9 cellular contexts compared by ENCODE assay signal in genomic region chr1:48061162-48062136, GRCh38.
A peak's percentile ranks its signal among the peaks of the same experiment; 100 is the strongest.
DNase-seq lines count a peak whose midpoint lies in the region; ATAC-seq and TF ChIP-seq lines count a peak whose summit lies in the region.
"Had no signal": no experiment of that assay in that cellular context is flagged by ENCODE, and none has a peak within 500 bp of the region (broad histone marks: within the 10 kb centered on the region; RNA-seq: fewer than 3 reads in every experiment).

No MANE protein-coding gene starts in this region.

- CTCF ChIA-PET in PC-9 (lab: Charles Lee): no interaction called here

- H3K4me3 ChIP-seq in Jurkat, Clone E6-1 (ENCODE audit: low read length): no peak overlapping the region
- H3K4me3 ChIP-seq in PC-9: no peak overlapping the region

- H3K27ac ChIP-seq in PC-9: no peak overlapping the region

- H3K9me3 ChIP-seq in PC-9 (ENCODE audit: insufficient read depth, low read depth): no peaks in the 10 kb centered on the region

- H3K27me3 ChIP-seq in PC-9 (ENCODE audit: insufficient read depth, low read depth): no peaks in the 10 kb centered on the region

- ATAC-seq in GM21367 (IDR thresholded peaks at IDR 0.05; ENCODE audit: unreplicated experiment): peak; percentile 72

- intact Hi-C loops in PC-9 (cut with micrococcal nuclease; ENCODE audit: unreplicated experiment): loop anchor here (2.0 kb wide), 1 partner anchor 323 kb away; no protein-coding TSS in a partner anchor
- intact Hi-C loops in activated T-helper 1 cell treated with anti-CD3 and anti-CD28 coated beads, Interleukin-12 subunit alpha, Interleukin-12 subunit beta, Interleukin-2, Interleukin-4 antibody, amounts not matched to agents 30 ng/mL and 10 ng/mL and 1 ng/mL, durations not matched to agents 14 hours and 24 hours and 36 hours (cut with micrococcal nuclease): no loop called here

- no peaks in the 10 kb centered on the region for H3K4me1 ChIP-seq in PC-9 (replicated peaks; ENCODE audit: insufficient read depth)

- H3K4me2 ChIP-seq in PC-9: no peak overlapping the region

- H3K4me1 Mint-ChIP-seq in activated T-helper 1 cell treated with anti-CD3 and anti-CD28 coated beads, Interleukin-12 subunit alpha, Interleukin-12 subunit beta, Interleukin-2, Interleukin-4 antibody, amounts not matched to agents 30 ng/mL and 10 ng/mL and 1 ng/mL, durations not matched to agents 14 hours and 24 hours and 36 hours (ENCODE audit: low read depth): no peaks in the 10 kb centered on the region
- H3K4me1 Mint-ChIP-seq: activated naive CD8-positive, alpha-beta T cell treated with anti-CD3 and anti-CD28 coated beads, Interleukin-2, amount 10 ng/mL, durations not matched to agents 7 days and 5 days had no signal

- TF ChIP-seq CTCF in PC-9 (conservative IDR thresholded peaks at IDR 0.05): peak; percentile 68

- H3K36me3 Mint-ChIP-seq in activated T-helper 1 cell treated with anti-CD3 and anti-CD28 coated beads, Interleukin-12 subunit alpha, Interleukin-12 subunit beta, Interleukin-2, Interleukin-4 antibody, amounts not matched to agents 30 ng/mL and 10 ng/mL and 1 ng/mL, durations not matched to agents 14 hours and 24 hours and 36 hours (ENCODE audit: low read depth): no peaks in the 10 kb centered on the region
- H3K36me3 Mint-ChIP-seq: activated naive CD8-positive, alpha-beta T cell treated with anti-CD3 and anti-CD28 coated beads, Interleukin-2, amount 10 ng/mL, durations not matched to agents 7 days and 5 days had no signal

- no peak overlapping the region for H3K27ac Mint-ChIP-seq in activated T-helper 1 cell treated with anti-CD3 and anti-CD28 coated beads, Interleukin-12 subunit alpha, Interleukin-12 subunit beta, Interleukin-2, Interleukin-4 antibody, amounts not matched to agents 30 ng/mL and 10 ng/mL and 1 ng/mL, durations not matched to agents 14 hours and 24 hours and 36 hours
- H3K27ac Mint-ChIP-seq: activated naive CD8-positive, alpha-beta T cell treated with anti-CD3 and anti-CD28 coated beads, Interleukin-2, amount 10 ng/mL, durations not matched to agents 7 days and 5 days had no signal

- H3F3A ChIP-seq in PC-9 (ENCODE audit: insufficient read depth, low read depth): no peaks in the 10 kb centered on the region

- no peaks in the 10 kb centered on the region for H3K27me3 Mint-ChIP-seq in activated T-helper 1 cell treated with anti-CD3 and anti-CD28 coated beads, Interleukin-12 subunit alpha, Interleukin-12 subunit beta, Interleukin-2, Interleukin-4 antibody, amounts not matched to agents 30 ng/mL and 10 ng/mL and 1 ng/mL, durations not matched to agents 14 hours and 24 hours and 36 hours (ENCODE audit: insufficient read depth)

- DNase-seq in EH (ENCODE audit: low read depth): peak; percentile 51
- DNase-seq in Jurkat, Clone E6-1 (ENCODE audit: low read depth, low spot score): peak; percentile 39
- DNase-seq in PC-9: peak in 1 of 2 experiments; percentile 7
- DNase-seq in ecto neural progenitor cell (ENCODE audit: low spot score): peak; percentile 59
- peak; percentile 88 for DNase-seq in medulla oblongata (ENCODE audit: extremely low spot score)
- no peak for DNase-seq in GF-D8 (lab: John Stamatoyannopoulos, UW)
- DNase-seq in activated T-helper 1 cell treated with anti-CD3 and anti-CD28 coated beads, Interleukin-12 subunit alpha, Interleukin-12 subunit beta, Interleukin-2, Interleukin-4 antibody, amounts not matched to agents 30 ng/mL and 10 ng/mL and 1 ng/mL, durations not matched to agents 14 hours and 24 hours and 36 hours (ENCODE audit: low spot score): no peak
- DNase-seq: activated naive CD8-positive, alpha-beta T cell treated with anti-CD3 and anti-CD28 coated beads, Interleukin-2, amount 10 ng/mL, durations not matched to agents 7 days and 5 days had no signal

- no peaks in the 10 kb centered on the region for H4K20me1 ChIP-seq in PC-9 (ENCODE audit: insufficient read depth)

- BruUV-seq in PC-9 (replicated peaks; lab: Mats Ljungman, UMichigan): no TSS peak

- POLR2A ChIA-PET in PC-9 (lab: Charles Lee; ENCODE audit: unreplicated experiment): no interaction called here

- no peaks in the 10 kb centered on the region for H3K9me2 ChIP-seq in PC-9 (ENCODE audit: insufficient read depth)

- no peak overlapping the region for H2AFZ ChIP-seq in PC-9

- H3K4me3 Mint-ChIP-seq in activated T-helper 1 cell treated with anti-CD3 and anti-CD28 coated beads, Interleukin-12 subunit alpha, Interleukin-12 subunit beta, Interleukin-2, Interleukin-4 antibody, amounts not matched to agents 30 ng/mL and 10 ng/mL and 1 ng/mL, durations not matched to agents 14 hours and 24 hours and 36 hours: no peak overlapping the region
- H3K4me3 Mint-ChIP-seq: activated naive CD8-positive, alpha-beta T cell treated with anti-CD3 and anti-CD28 coated beads, Interleukin-2, amount 10 ng/mL, durations not matched to agents 7 days and 5 days had no signal

- H3K9me3 Mint-ChIP-seq in activated T-helper 1 cell treated with anti-CD3 and anti-CD28 coated beads, Interleukin-12 subunit alpha, Interleukin-12 subunit beta, Interleukin-2, Interleukin-4 antibody, amounts not matched to agents 30 ng/mL and 10 ng/mL and 1 ng/mL, durations not matched to agents 14 hours and 24 hours and 36 hours: no peaks in the 10 kb centered on the region
- H3K9me3 Mint-ChIP-seq: activated naive CD8-positive, alpha-beta T cell treated with anti-CD3 and anti-CD28 coated beads, Interleukin-2, amount 10 ng/mL, durations not matched to agents 7 days and 5 days had no signal

- H3K36me3 ChIP-seq in PC-9 (ENCODE audit: low read depth): no peaks in the 10 kb centered on the region

- no peaks in the 10 kb centered on the region for H3K79me2 ChIP-seq in PC-9 (ENCODE audit: low read depth)

Comparison
In these comparisons a context has a peak if more than half of its experiments do, and no peak if none do; other contexts are left out.
1. DNase-seq: peak in EH (single experiment), Jurkat, Clone E6-1 (single experiment), ecto neural progenitor cell (single experiment) and medulla oblongata (single experiment); none in GF-D8 (single experiment) and activated T-helper 1 cell treated with anti-CD3 and anti-CD28 coated beads, Interleukin-12 subunit alpha, Interleukin-12 subunit beta, Interleukin-2, Interleukin-4 antibody, amounts not matched to agents 30 ng/mL and 10 ng/mL and 1 ng/mL, durations not matched to agents 14 hours and 24 hours and 36 hours (single experiment).